12 cellular contexts compared by ENCODE assay signal in genomic region chr10:132632851-132633684, GRCh38.
DNase-seq lines count a peak whose midpoint lies in the region; ATAC-seq and TF ChIP-seq lines count a peak whose summit lies in the region.
"Had no signal": no experiment of that assay in that cellular context is flagged by ENCODE, and none has a peak within 500 bp of the region (broad histone marks: within the 10 kb centered on the region; RNA-seq: fewer than 3 reads in every experiment).

No MANE protein-coding gene starts in this region.

- TF ChIP-seq RAD21 in SK-N-SH (IDR thresholded peaks at IDR 0.05; ENCODE audit: low read length): no peak

- H2AFZ ChIP-seq in SK-N-SH (ENCODE audit: low read depth): no peak overlapping the region
- no peak overlapping the region for H2AFZ ChIP-seq in fibroblast of lung (ENCODE audit: low read length)

- H4K20me1 ChIP-seq in SK-N-SH (ENCODE audit: insufficient read depth) (0 out of 2 replicates have a peak, but pooled peaks cover 10% of the 10 kb centered on the region), fibroblast of lung (ENCODE audit: control insufficient read depth, extremely low read depth, insufficient read depth, low read length) (no peaks in the 10 kb centered on the region)

- WGBS in SK-N-SH (ENCODE audit: low lambda C conversion rate): 87% methylated on average over 18 of the region's 19 CpGs
- 59% methylated on average over 19 of the region's 19 CpGs for WGBS in urinary bladder

- H3K9me2 ChIP-seq in SK-N-SH: no peaks in the 10 kb centered on the region

- no peaks in the 10 kb centered on the region for H3K27me3 Mint-ChIP-seq in CD8-positive, alpha-beta T cell (ENCODE audit: low read depth)
- H3K27me3 Mint-ChIP-seq: activated T-helper 17 cell treated with anti-CD3 and anti-CD28 coated beads, Interleukin-2, amount 50 U/mL, for 72 hours had no signal

- POLR2A ChIA-PET in SK-N-SH (lab: Yijun Ruan, JAX): interaction anchor here (0.6 kb wide), 1 partner anchor 51 kb away, joined by 4 read pairs; no protein-coding TSS in a partner anchor
- POLR2A ChIA-PET in CD8-positive, alpha-beta T cell (lab: Charles Lee): no interaction called here

- H3F3A ChIP-seq in SK-N-SH (replicated peaks; ENCODE audit: insufficient read depth): no peaks in the 10 kb centered on the region

- H3K4me1 ChIP-seq in SK-N-SH (ENCODE audit: control insufficient read depth in 1 of 2, insufficient read depth in 2 of 2, low read depth in 1 of 2, low read length in 1 of 2) (peaks cover 0 to 39% of the 10 kb centered on the region in 2 experiments; a peak in 2 of 4 replicates), fibroblast of lung (ENCODE audit: control insufficient read depth, extremely low read depth, insufficient read depth, low read length) (peaks cover 26% of the 10 kb centered on the region), muscle layer of colon (ENCODE audit: insufficient read depth, low read length) (peaks cover 83% of the 10 kb centered on the region), urinary bladder (ENCODE audit: insufficient read depth) (no peaks in the 10 kb centered on the region)
- peaks cover 4% of the 10 kb centered on the region for H3K4me1 ChIP-seq in CD8-positive, alpha-beta T cell (ENCODE audit: insufficient read depth, low read length)

- H3K79me2 ChIP-seq in SK-N-SH (ENCODE audit: insufficient read depth) (no peaks in the 10 kb centered on the region), fibroblast of lung (ENCODE audit: control insufficient read depth, insufficient read depth, low read length) (peaks cover 2% of the 10 kb centered on the region)

- no peaks in the 10 kb centered on the region for H3K9me3 Mint-ChIP-seq in CD8-positive, alpha-beta T cell
- H3K9me3 Mint-ChIP-seq: activated T-helper 17 cell treated with anti-CD3 and anti-CD28 coated beads, Interleukin-2, amount 50 U/mL, for 72 hours had no signal

- no peak overlapping the region; a peak in 1 of 4 replicates for H3K27ac ChIP-seq in SK-N-SH (ENCODE audit: low read depth in 2 of 2, low read length in 1 of 2)
- peak overlapping the region; percentile 12 for H3K27ac ChIP-seq in fibroblast of lung (ENCODE audit: insufficient read depth, low read length)
- peak overlapping the region; percentile 95 for H3K27ac ChIP-seq in muscle layer of colon (ENCODE audit: low read depth, low read length)
- peak overlapping the region; percentile 3 for H3K27ac ChIP-seq in urinary bladder (ENCODE audit: low read depth)
- H3K27ac ChIP-seq in CD8-positive, alpha-beta T cell (ENCODE audit: low read depth, low read length): no peak overlapping the region
- H3K27ac ChIP-seq: 22Rv1 had no signal

- no peaks in the 10 kb centered on the region for H3K27me3 ChIP-seq in SK-N-SH (ENCODE audit: insufficient read depth)
- H3K27me3 ChIP-seq in fibroblast of lung (ENCODE audit: control insufficient read depth, insufficient read depth, low read length): no peaks in the 10 kb centered on the region
- no peaks in the 10 kb centered on the region for H3K27me3 ChIP-seq in muscle layer of colon (ENCODE audit: control insufficient read depth in 1 of 2, insufficient read depth in 2 of 2, low read length in 2 of 2)
- no peaks in the 10 kb centered on the region for H3K27me3 ChIP-seq in CD8-positive, alpha-beta T cell (ENCODE audit: insufficient read depth, low read length)

- H3K9me3 ChIP-seq in SK-N-SH (no peaks in the 10 kb centered on the region), fibroblast of lung (ENCODE audit: control insufficient read depth, insufficient read depth, low read depth, low read length) (no peaks in the 10 kb centered on the region), muscle layer of colon (ENCODE audit: low read length) (no peaks in the 10 kb centered on the region)
- no peaks in the 10 kb centered on the region for H3K9me3 ChIP-seq in CD8-positive, alpha-beta T cell (ENCODE audit: low read length)

- peaks cover 44% of the 10 kb centered on the region for H3K4me1 Mint-ChIP-seq in CD8-positive, alpha-beta T cell (ENCODE audit: low read depth)

- H3K4me3 Mint-ChIP-seq in CD8-positive, alpha-beta T cell: no peak overlapping the region
- H3K4me3 Mint-ChIP-seq: activated T-helper 17 cell treated with anti-CD3 and anti-CD28 coated beads, Interleukin-2, amount 50 U/mL, for 72 hours had no signal

- H3K9ac ChIP-seq in SK-N-SH: no peak overlapping the region
- no peak overlapping the region for H3K9ac ChIP-seq in fibroblast of lung (ENCODE audit: insufficient read depth, low read length)
- H3K9ac ChIP-seq in muscle layer of colon (ENCODE audit: low read length): peak overlapping the region; percentile 76

- no peak for TF ChIP-seq EP300 in SK-N-SH (IDR thresholded peaks at IDR 0.05; ENCODE audit: borderline replicate concordance in 1 of 2, low read depth in 1 of 2, low read length in 1 of 2)

- TF ChIP-seq CTCF in SK-N-SH (IDR thresholded peaks at IDR 0.05) (no peak), fibroblast of lung (conservative IDR thresholded peaks at IDR 0.05 in 1 of 2, IDR thresholded peaks at IDR 0.05 in 1 of 2; ENCODE audit: low read depth in 1 of 2, low read length in 2 of 2) (no peak)
- TF ChIP-seq CTCF in CD8-positive, alpha-beta T cell (IDR thresholded peaks at IDR 0.05): no peak

- DNase-seq in SK-N-SH (no peak), fibroblast of lung (ENCODE audit: low read depth in 2 of 2) (peak in 1 of 2 donors; percentile 84), NCI-H146 (lab: John Stamatoyannopoulos, UW) (no peak)
- no peak for DNase-seq in CD8-positive, alpha-beta T cell
- DNase-seq: NCI-H1436 treated with DMSO at 0.1 percent for 48 hours, small intestine had no signal

- CTCF ChIA-PET in SK-N-SH (lab: Yijun Ruan, JAX): interaction anchor here (0.8 to 5.0 kb wide), 9 partner anchors 11 to 249 kb away, joined by 3 to 39 read pairs (median 3); no protein-coding TSS in a partner anchor
- CTCF ChIA-PET in CD8-positive, alpha-beta T cell (lab: Charles Lee): interaction anchor here (1.0 to 7.0 kb wide), 2 partner anchors 31 to 173 kb away, joined by 3 to 51 read pairs; no protein-coding TSS in a partner anchor

- no peak overlapping the region for H3K4me2 ChIP-seq in SK-N-SH
- H3K4me2 ChIP-seq in fibroblast of lung (ENCODE audit: extremely low read depth, insufficient read depth, low read length): no peak overlapping the region

- no peak overlapping the region for H3K4me3 ChIP-seq in SK-N-SH (ENCODE audit: low read depth in 2 of 2, low read length in 1 of 2)
- H3K4me3 ChIP-seq in fibroblast of lung (replicated peaks in 1 of 4; ENCODE audit: control extremely low read depth in 1 of 4, insufficient read depth in 1 of 4, low read depth in 3 of 4, low read length in 4 of 4): no peak overlapping the region
- H3K4me3 ChIP-seq in muscle layer of colon (ENCODE audit: low read depth in 1 of 2, low read length in 2 of 2): no peak overlapping the region
- no peak overlapping the region for H3K4me3 ChIP-seq in urinary bladder (ENCODE audit: low read depth, low read length)
- H3K4me3 ChIP-seq in CD8-positive, alpha-beta T cell (ENCODE audit: low read depth, low read length): no peak overlapping the region

- H3K27ac Mint-ChIP-seq in CD8-positive, alpha-beta T cell: no peak overlapping the region
- H3K27ac Mint-ChIP-seq: activated T-helper 17 cell treated with anti-CD3 and anti-CD28 coated beads, Interleukin-2, amount 50 U/mL, for 72 hours had no signal

- ATAC-seq in SK-N-SH treated with all-trans-retinoic acid at 6 μM for 48 hours (peak; percentile 12; the same call in 1 of the 3 replicates), HG02642 (IDR thresholded peaks at IDR 0.05; ENCODE audit: poor library complexity, unreplicated experiment) (no peak)
- no peak for ATAC-seq in CD8-positive, alpha-beta T cell
- ATAC-seq: activated T-helper 17 cell treated with anti-CD3 and anti-CD28 coated beads, Interleukin-2, amount 50 U/mL, for 72 hours had no signal

- H3K36me3 ChIP-seq in SK-N-SH (replicated peaks in 1 of 2; ENCODE audit: control insufficient read depth in 1 of 2, insufficient read depth in 2 of 2, low read length in 1 of 2): no peaks in the 10 kb centered on the region
- no peaks in the 10 kb centered on the region for H3K36me3 ChIP-seq in fibroblast of lung (ENCODE audit: control insufficient read depth, insufficient read depth, low read length)
- no peaks in the 10 kb centered on the region for H3K36me3 ChIP-seq in muscle layer of colon (ENCODE audit: insufficient read depth, low read length)
- no peaks in the 10 kb centered on the region for H3K36me3 ChIP-seq in urinary bladder (ENCODE audit: insufficient read depth)
- H3K36me3 ChIP-seq in CD8-positive, alpha-beta T cell (ENCODE audit: insufficient read depth, low read length): no peaks in the 10 kb centered on the region

- no peaks in the 10 kb centered on the region for H3K36me3 Mint-ChIP-seq in CD8-positive, alpha-beta T cell

- intact Hi-C loops in CD8-positive, alpha-beta T cell (cut with DNase I, micrococcal nuclease): loop anchor here in 1 of 2 experiments (10.0 kb wide), 1 partner anchor 408 kb away; no protein-coding TSS in a partner anchor

TF ChIP-seq in SK-N-SH treated with all-trans-retinoic acid at 6 μM for 48 hours, 23 proteins besides CTCF, POLR2A, EP300 and RAD21 (continues in another document):
- TF ChIP-seq GLIS3 (CRISPR knock-in tag; IDR thresholded peaks at IDR 0.05): no peak
- no peak for TF ChIP-seq ZFP30 (CRISPR knock-in tag; IDR thresholded peaks at IDR 0.05)
- TF ChIP-seq ZC3H10 (CRISPR knock-in tag; IDR thresholded peaks at IDR 0.05): no peak
- no peak for TF ChIP-seq CSDC2 (CRISPR knock-in tag; IDR thresholded peaks at IDR 0.05)
- no peak for TF ChIP-seq ZNF565 (CRISPR knock-in tag; conservative IDR thresholded peaks at IDR 0.05; ENCODE audit: low read depth)
- TF ChIP-seq ESRRG (CRISPR knock-in tag; IDR thresholded peaks at IDR 0.05): no peak
- no peak for TF ChIP-seq ISL1 (CRISPR knock-in tag; IDR thresholded peaks at IDR 0.05)

TF ChIP-seq in SK-N-SH, 30 proteins besides CTCF, POLR2A, EP300 and RAD21:
- TF ChIP-seq MAX (IDR thresholded peaks at IDR 0.05; ENCODE audit: low read depth) (no peak), FOXJ3 (CRISPR knock-in tag; IDR thresholded peaks at IDR 0.05) (no peak), FOSL2 (IDR thresholded peaks at IDR 0.05; ENCODE audit: borderline replicate concordance, low read depth) (no peak), ELF1 (IDR thresholded peaks at IDR 0.05) (no peak), CHD2 (IDR thresholded peaks at IDR 0.05; ENCODE audit: low read length, partially characterized antibody) (no peak), JUND (IDR thresholded peaks at IDR 0.05) (no peak), RCOR1 (IDR thresholded peaks at IDR 0.05; ENCODE audit: low read length) (no peak), TCF12 (IDR thresholded peaks at IDR 0.05) (no peak), GABPA (IDR thresholded peaks at IDR 0.05; ENCODE audit: low read depth) (no peak)

Comparison
In these comparisons a context has a peak if more than half of its experiments do, and no peak if none do; other contexts are left out.
1. H3K27ac ChIP-seq: peak in fibroblast of lung (single experiment), muscle layer of colon (single experiment) and urinary bladder (single experiment); none in SK-N-SH (0 of 2) and CD8-positive, alpha-beta T cell (single experiment).